ENCODE assay signal across 8 cellular contexts in genomic region chr6:786946-787763, GRCh38.
A peak's percentile ranks its signal among the peaks of the same experiment; 100 is the strongest.
DNase-seq lines count a peak whose midpoint lies in the region; ATAC-seq, FAIRE-seq and TF ChIP-seq lines count a peak whose summit lies in the region.

No MANE protein-coding gene starts in this region.

- no peak overlapping the region for H4K5ac ChIP-seq in IMR-90 (ENCODE audit: low read depth, low read length)

- in situ Hi-C loops in IMR-90 (cut with MboI; ENCODE audit: low sequenced_read_pairs) (no loop called here), GM12878 (cut with MboI) (no loop called here)

- no peaks in the 10 kb centered on the region for H3K79me1 ChIP-seq in IMR-90 (ENCODE audit: low read depth in 1 of 2, low read length in 2 of 2)

- no peaks in the 10 kb centered on the region for H3K4me1 Mint-ChIP-seq in nephron progenitor cell

- H2BK5ac ChIP-seq in IMR-90 (ENCODE audit: low read depth, low read length, poor library complexity, severe bottlenecking): no peak overlapping the region

- ATAC-seq in IMR-90 (ENCODE audit: low read depth) (no peak), GM12878 (peak; percentile 70), GM21381 (IDR thresholded peaks at IDR 0.05; ENCODE audit: unreplicated experiment) (no peak), HG03139 (IDR thresholded peaks at IDR 0.05; ENCODE audit: unreplicated experiment) (no peak), HG02884 (IDR thresholded peaks at IDR 0.05; ENCODE audit: unreplicated experiment) (no peak)

- H3K9me3 Mint-ChIP-seq in nephron progenitor cell: no peaks in the 10 kb centered on the region

- no peak overlapping the region for H4K91ac ChIP-seq in IMR-90 (ENCODE audit: insufficient read depth, low read depth, low read length)

- dilution Hi-C loops in IMR-90 (cut with HindIII; ENCODE audit: low sequenced_read_pairs, unreplicated experiment): no loop called here

- peaks cover 3% of the 10 kb centered on the region; the same call in 1 of the 2 replicates for H3K27me3 ChIP-seq in IMR-90 (ENCODE audit: control insufficient read depth, insufficient read depth, low read length)
- no peaks in the 10 kb centered on the region for H3K27me3 ChIP-seq in GM12878 (replicated peaks in 1 of 2; ENCODE audit: control insufficient read depth in 2 of 2, insufficient read depth in 2 of 2, low read length in 1 of 2)

- H3K9me3 ChIP-seq in IMR-90 (ENCODE audit: control insufficient read depth, insufficient read depth, low read length) (peaks cover 5% of the 10 kb centered on the region), GM12878 (replicated peaks; ENCODE audit: control insufficient read depth, insufficient read depth, low read length) (peaks cover 2% of the 10 kb centered on the region; the same call in 1 of the 3 replicates)

- no peak overlapping the region for H3K23ac ChIP-seq in IMR-90 (ENCODE audit: low read depth, low read length)

- SMC1A ChIA-PET in GM12878 (lab: Charles Lee; ENCODE audit: uncharacterized antibody, unreplicated experiment): interaction anchor here (0.6 to 2.7 kb wide), 4 partner anchors 11 to 194 kb away, joined by 3 to 13 read pairs (median 3); no protein-coding TSS in a partner anchor

- RAD21 ChIA-PET in GM12878 (lab: Charles Lee; ENCODE audit: unreplicated experiment): no interaction called here

- no peak overlapping the region for H2AK9ac ChIP-seq in IMR-90 (replicated peaks; ENCODE audit: low read depth, low read length, poor library complexity)

- peak; percentile 44 for TF ChIP-seq RAD21 in IMR-90 (IDR thresholded peaks at IDR 0.05; ENCODE audit: low read length)
- peak; percentile 68 for TF ChIP-seq RAD21 in GM12878 (IDR thresholded peaks at IDR 0.05; ENCODE audit: insufficient read depth, low read depth, low read length)

- no peak overlapping the region for H2BK120ac ChIP-seq in IMR-90 (ENCODE audit: low read depth, low read length)

- peak; percentile 44 for TF ChIP-seq CTCF in IMR-90 (conservative IDR thresholded peaks at IDR 0.05; ENCODE audit: low read depth, low read length)
- peak; percentile 50 to 75 (median 71); a peak in 5 of 6 replicates for TF ChIP-seq CTCF in GM12878 (IDR thresholded peaks at IDR 0.05 in 2 of 3, conservative IDR thresholded peaks at IDR 0.05 in 1 of 3; ENCODE audit: control insufficient read depth in 2 of 3, extremely low read depth in 1 of 3, insufficient read depth in 1 of 3, low read depth in 3 of 3, low read length in 3 of 3)
- peak; percentile 56 for TF ChIP-seq CTCF in nephron progenitor cell (IDR thresholded peaks at IDR 0.05)

- no TSS peak for BruUV-seq in IMR-90 (replicated peaks; lab: Mats Ljungman, UMichigan)
- BruUV-seq in GM12878 (replicated peaks; lab: Mats Ljungman, UMichigan): no TSS peak

- DNase-seq in ELR (ENCODE audit: low read depth) (peak; percentile 33), IMR-90 (peak; percentile 3), GM12878 (ENCODE audit: low read depth, low spot score) (no peak), nephron progenitor cell (no peak), NCI-H510A treated with DMSO at 0.1 percent for 48 hours (lab: John Stamatoyannopoulos, UW) (no peak)

- no peak for TF ChIP-seq POLR2A in IMR-90 (IDR thresholded peaks at IDR 0.05; ENCODE audit: low read depth, low read length)
- no peak for TF ChIP-seq POLR2A in GM12878 (IDR thresholded peaks at IDR 0.05; ENCODE audit: low read depth, low read length)

- H3K9ac ChIP-seq in IMR-90 (ENCODE audit: low read depth, low read length): no peak overlapping the region
- H3K9ac ChIP-seq in GM12878 (ENCODE audit: control insufficient read depth, insufficient read depth, low read length): no peak overlapping the region

- no peaks in the 10 kb centered on the region; the same call in 1 of the 2 replicates for H3K9me1 ChIP-seq in IMR-90 (ENCODE audit: insufficient read depth, low read length)

- intact Hi-C loops in IMR-90 (cut with micrococcal nuclease) (loop anchor here (1.0 to 10.0 kb wide), 2 partner anchors 162 to 194 kb away; no protein-coding TSS in a partner anchor), GM12878 (cut with micrococcal nuclease; ENCODE audit: unreplicated experiment) (loop anchor here (1.0 to 2.0 kb wide), 2 partner anchors 64 to 194 kb away; no protein-coding TSS in a partner anchor)

- no peak overlapping the region for H3K18ac ChIP-seq in IMR-90 (ENCODE audit: low read depth, low read length)

- H3K4me2 ChIP-seq in IMR-90 (ENCODE audit: low read depth, low read length) (no peak overlapping the region), GM12878 (ENCODE audit: control insufficient read depth, insufficient read depth) (no peak overlapping the region)

- H4K8ac ChIP-seq in IMR-90 (ENCODE audit: low read depth in 2 of 2, low read length in 2 of 2): no peak overlapping the region

- H2AFZ ChIP-seq in IMR-90 (replicated peaks; ENCODE audit: low read length, poor library complexity) (peak overlapping the region; percentile 23), GM12878 (ENCODE audit: control insufficient read depth, low read depth, low read length) (no peak overlapping the region)

- H3K4me3 ChIP-seq in IMR-90 (ENCODE audit: insufficient read depth, low read depth, low read length) (no peak overlapping the region), GM12878 (no peak overlapping the region)

- WGBS in IMR-90 (ENCODE audit: extremely low coverage in 2 of 2, insufficient read length in 1 of 2), 2 experiments: no CpG with 5 or more reads among the region's 12 CpGs
- WGBS in GM12878 (ENCODE audit: insufficient coverage, insufficient replicate concordance, low lambda C conversion rate, missing lambda C conversion rate): 34% methylated on average over 12 of the region's 12 CpGs

- H3K27ac ChIP-seq in IMR-90 (ENCODE audit: insufficient read depth, low read length): no peak overlapping the region
- no peak overlapping the region for H3K27ac ChIP-seq in GM12878 (ENCODE audit: control insufficient read depth, insufficient read depth)

- H4K20me1 ChIP-seq in IMR-90 (ENCODE audit: insufficient read depth, low read length): no peaks in the 10 kb centered on the region
- no peaks in the 10 kb centered on the region for H4K20me1 ChIP-seq in GM12878 (ENCODE audit: control insufficient read depth, insufficient read depth)

- no peaks in the 10 kb centered on the region for H3K36me3 Mint-ChIP-seq in nephron progenitor cell (ENCODE audit: low read depth)

- H3K79me2 ChIP-seq in GM12878 (ENCODE audit: control insufficient read depth, insufficient read depth, low read length): no peaks in the 10 kb centered on the region

- H3K4me1 ChIP-seq in IMR-90 (ENCODE audit: control insufficient read depth, insufficient read depth, low read length) (no peaks in the 10 kb centered on the region), GM12878 (ENCODE audit: control insufficient read depth, insufficient read depth, low read length) (no peaks in the 10 kb centered on the region)

- H3K14ac ChIP-seq in IMR-90 (replicated peaks; ENCODE audit: low read depth, low read length): no peak overlapping the region

- no peak overlapping the region for H3K4ac ChIP-seq in IMR-90 (ENCODE audit: low read depth, low read length)

- POLR2A ChIA-PET in IMR-90 (lab: Charles Lee; ENCODE audit: unreplicated experiment) (no interaction called here), GM12878 (lab: Charles Lee) (no interaction called here)

- peaks cover 6% of the 10 kb centered on the region for H3K27me3 Mint-ChIP-seq in nephron progenitor cell (ENCODE audit: low read depth, poor library complexity)

- no peak overlapping the region for H3K56ac ChIP-seq in IMR-90 (ENCODE audit: extremely low read depth, insufficient read depth, low read length)

- no peak overlapping the region for H2BK20ac ChIP-seq in IMR-90 (ENCODE audit: low read depth, low read length)

- H3K36me3 ChIP-seq in IMR-90 (ENCODE audit: control insufficient read depth, insufficient read depth, low read length) (no peaks in the 10 kb centered on the region), GM12878 (ENCODE audit: control insufficient read depth in 2 of 2, insufficient read depth in 2 of 2, low read length in 1 of 2) (no peaks in the 10 kb centered on the region)

- no peak for TF ChIP-seq EP300 in GM12878 (IDR thresholded peaks at IDR 0.05; ENCODE audit: borderline replicate concordance in 1 of 2, control insufficient read depth in 1 of 2, low read depth in 2 of 2, low read length in 2 of 2)

- no peak overlapping the region for H2BK15ac ChIP-seq in IMR-90 (ENCODE audit: low read depth, low read length)

- no peak overlapping the region for H3K4me3 Mint-ChIP-seq in nephron progenitor cell

- H2AK5ac ChIP-seq in IMR-90 (ENCODE audit: low read depth, low read length): no peak overlapping the region

- peak; percentile 77 for FAIRE-seq in GM12878 (lab: Jason Lieb, UNC)

- no peak overlapping the region for H3K27ac Mint-ChIP-seq in nephron progenitor cell

- CTCF ChIA-PET in IMR-90 (lab: Yijun Ruan, JAX): no interaction called here
- CTCF ChIA-PET in GM12878 (lab: Yijun Ruan, JAX): interaction anchor here (1.1 to 1.9 kb wide), 6 partner anchors 11 to 196 kb away, joined by 3 to 14 read pairs (median 8); no protein-coding TSS in a partner anchor

TF ChIP-seq in IMR-90, 13 proteins besides CTCF, POLR2A, EP300 and RAD21:
- TF ChIP-seq SMC3 (IDR thresholded peaks at IDR 0.05; ENCODE audit: low read depth, low read length) (peak; percentile 46), BHLHE40 (IDR thresholded peaks at IDR 0.05; ENCODE audit: low read depth, low read length) (no peak)

TF ChIP-seq in GM12878, 131 proteins besides CTCF, POLR2A, EP300 and RAD21:
- TF ChIP-seq MEF2A (IDR thresholded peaks at IDR 0.05; ENCODE audit: insufficient read depth, low read depth, low read length): no peak
- TF ChIP-seq SMC3 (IDR thresholded peaks at IDR 0.05; ENCODE audit: borderline replicate concordance, low read length): peak; percentile 69
- no peak for TF ChIP-seq ZNF217 (IDR thresholded peaks at IDR 0.05)
- peak; percentile 13; the same call in 1 of the 2 replicates for TF ChIP-seq RUNX3 (IDR thresholded peaks at IDR 0.05; ENCODE audit: low read length)
- TF ChIP-seq YY1 (IDR thresholded peaks at IDR 0.05; ENCODE audit: low read depth, low read length): peak; percentile 75

Comparison
In these comparisons a context has a peak if more than half of its experiments do, and no peak if none do; other contexts are left out.
1. DNase-seq: peak in ELR (single experiment) and IMR-90 (single experiment); none in GM12878 (single experiment), nephron progenitor cell (single experiment) and NCI-H510A treated with DMSO at 0.1 percent for 48 hours (single experiment).
2. Peak in every context shown above with its lines, with median percentiles within 50 percentile points of each other: CTCF ChIP-seq.